In genomic region chr5:139904566-139905400, GRCh38 we compare ENCODE assay signal across 9 cellular contexts.
A peak's percentile ranks its signal among the peaks of the same experiment; 100 is the strongest.
DNase-seq lines count a peak whose midpoint lies in the region; ATAC-seq and TF ChIP-seq lines count a peak whose summit lies in the region.
"Had no signal": no experiment of that assay in that cellular context is flagged by ENCODE, and none has a peak within 500 bp of the region (broad histone marks: within the 10 kb centered on the region; RNA-seq: fewer than 3 reads in every experiment).

No MANE protein-coding gene starts in this region.

- H3K27me3 ChIP-seq in GM23248 (replicated peaks; ENCODE audit: insufficient read depth) (peaks cover 80% of the 10 kb centered on the region), adipocyte (replicated peaks; ENCODE audit: control insufficient read depth, insufficient read depth, low read length) (peaks cover 41% of the 10 kb centered on the region)

- H3K4me2 ChIP-seq in GM23248 (ENCODE audit: unreplicated experiment), result no peak overlapping the region

- no peak for DNase-seq in GM23248
- peak; percentile 3 for DNase-seq in adipocyte (ENCODE audit: low read depth)
- peak; percentile 79 for DNase-seq in iPS-NIHi7 (ENCODE audit: extremely low spot score)
- no peak for DNase-seq in stimulated activated effector memory CD8-positive, alpha-beta T cell treated with anti-CD3 and anti-CD28 coated beads, Interleukin-12 subunit alpha, Interleukin-12 subunit beta, amount 100 ng/mL, for 72 hours (ENCODE audit: low spot score in 2 of 2)
- DNase-seq in chondrocyte (ENCODE audit: low spot score), result no peak
- no peak for DNase-seq in NOMO-1 treated with dmso at 0.1 percent for 144 hours (lab: John Stamatoyannopoulos, UW; ENCODE audit: unreplicated experiment)

- no peak overlapping the region for H2AFZ ChIP-seq in GM23248

- WGBS in GM23248 (ENCODE audit: low coverage in 1 of 2, low lambda C conversion rate in 2 of 2, missing lambda C conversion rate in 2 of 2), 2 experiments, result 11 to 13% methylated on average over 21 to 28 of the region's 34 CpGs

- H3K9me3 Mint-ChIP-seq in stimulated activated effector memory CD8-positive, alpha-beta T cell treated with anti-CD3 and anti-CD28 coated beads, Interleukin-12 subunit alpha, Interleukin-12 subunit beta, amount 100 ng/mL, for 72 hours, result no peaks in the 10 kb centered on the region
- H3K9me3 Mint-ChIP-seq in activated T-helper 17 cell treated with anti-CD3 and anti-CD28 coated beads, Interleukin-2, amount 50 U/mL, for 72 hours, result no peaks in the 10 kb centered on the region
- H3K9me3 Mint-ChIP-seq in chondrocyte (ENCODE audit: low read depth), result no peaks in the 10 kb centered on the region
- H3K9me3 Mint-ChIP-seq: activated naive CD4-positive, alpha-beta T cell treated with anti-CD3 and anti-CD28 coated beads, Interleukin-2, amount 50 U/mL, for 24 hours had no signal

- TF ChIP-seq CTCF in chondrocyte (IDR thresholded peaks at IDR 0.05), result no peak

- H3K9ac ChIP-seq in GM23248, result no peak overlapping the region
- no peak overlapping the region for H3K9ac ChIP-seq in adipocyte (ENCODE audit: low read length)

- no peak overlapping the region for H3K27ac ChIP-seq in GM23248

- peaks cover 6% of the 10 kb centered on the region for H3K4me1 Mint-ChIP-seq in stimulated activated effector memory CD8-positive, alpha-beta T cell treated with anti-CD3 and anti-CD28 coated beads, Interleukin-12 subunit alpha, Interleukin-12 subunit beta, amount 100 ng/mL, for 72 hours
- H3K4me1 Mint-ChIP-seq in activated T-helper 17 cell treated with anti-CD3 and anti-CD28 coated beads, Interleukin-2, amount 50 U/mL, for 72 hours, result no peaks in the 10 kb centered on the region
- peaks cover 7% of the 10 kb centered on the region for H3K4me1 Mint-ChIP-seq in chondrocyte (ENCODE audit: low read depth)

- peaks cover 31% of the 10 kb centered on the region for H3K27me3 Mint-ChIP-seq in activated T-helper 17 cell treated with anti-CD3 and anti-CD28 coated beads, Interleukin-2, amount 50 U/mL, for 72 hours
- peaks cover 40% of the 10 kb centered on the region for H3K27me3 Mint-ChIP-seq in chondrocyte (ENCODE audit: low read depth)

- ATAC-seq in stimulated activated effector memory CD8-positive, alpha-beta T cell treated with anti-CD3 and anti-CD28 coated beads, Interleukin-12 subunit alpha, Interleukin-12 subunit beta, amount 100 ng/mL, for 72 hours, result no peak
- ATAC-seq in GM18511 (IDR thresholded peaks at IDR 0.05; ENCODE audit: unreplicated experiment), result no peak
- no peak for ATAC-seq in activated T-helper 17 cell treated with anti-CD3 and anti-CD28 coated beads, Interleukin-2, amount 50 U/mL, for 72 hours (replicated peaks)

- H3K4me3 ChIP-seq in GM23248 (peak overlapping the region; percentile 45), adipocyte (ENCODE audit: low read length) (peak overlapping the region; percentile 74)

- no peaks in the 10 kb centered on the region for H3F3A ChIP-seq in GM23248 (ENCODE audit: insufficient read depth)

- H3K9me3 ChIP-seq in GM23248 (ENCODE audit: low read depth) (no peaks in the 10 kb centered on the region), adipocyte (ENCODE audit: control insufficient read depth, low read length) (no peaks in the 10 kb centered on the region)

- H4K20me1 ChIP-seq in GM23248 (ENCODE audit: insufficient read depth), result no peaks in the 10 kb centered on the region

- H3K4me1 ChIP-seq in GM23248 (ENCODE audit: insufficient read depth) (no peaks in the 10 kb centered on the region), adipocyte (ENCODE audit: control insufficient read depth, insufficient read depth, low read length) (peaks cover 25% of the 10 kb centered on the region)

- H3K9me2 ChIP-seq in GM23248 (ENCODE audit: insufficient read depth), result no peaks in the 10 kb centered on the region

- no peaks in the 10 kb centered on the region for H3K36me3 ChIP-seq in GM23248 (ENCODE audit: low read depth)
- H3K36me3 ChIP-seq in adipocyte (ENCODE audit: control insufficient read depth, insufficient read depth, low read length, severe bottlenecking), result no peaks in the 10 kb centered on the region

- H3K79me2 ChIP-seq in GM23248 (ENCODE audit: insufficient read depth), result no peaks in the 10 kb centered on the region

- H3K27ac Mint-ChIP-seq in stimulated activated effector memory CD8-positive, alpha-beta T cell treated with anti-CD3 and anti-CD28 coated beads, Interleukin-12 subunit alpha, Interleukin-12 subunit beta, amount 100 ng/mL, for 72 hours, result no peak overlapping the region
- no peak overlapping the region for H3K27ac Mint-ChIP-seq in activated T-helper 17 cell treated with anti-CD3 and anti-CD28 coated beads, Interleukin-2, amount 50 U/mL, for 72 hours
- H3K27ac Mint-ChIP-seq in chondrocyte (ENCODE audit: unreplicated experiment), result no peak overlapping the region
- H3K27ac Mint-ChIP-seq: activated naive CD4-positive, alpha-beta T cell treated with anti-CD3 and anti-CD28 coated beads, Interleukin-2, amount 50 U/mL, for 24 hours had no signal

- in situ Hi-C loops in GM23248 (cut with MboI), result no loop called here

- peak overlapping the region; percentile 53 for H3K4me3 Mint-ChIP-seq in stimulated activated effector memory CD8-positive, alpha-beta T cell treated with anti-CD3 and anti-CD28 coated beads, Interleukin-12 subunit alpha, Interleukin-12 subunit beta, amount 100 ng/mL, for 72 hours
- no peak overlapping the region for H3K4me3 Mint-ChIP-seq in activated T-helper 17 cell treated with anti-CD3 and anti-CD28 coated beads, Interleukin-2, amount 50 U/mL, for 72 hours
- H3K4me3 Mint-ChIP-seq in chondrocyte (ENCODE audit: unreplicated experiment), result no peak overlapping the region
- H3K4me3 Mint-ChIP-seq: activated naive CD4-positive, alpha-beta T cell treated with anti-CD3 and anti-CD28 coated beads, Interleukin-2, amount 50 U/mL, for 24 hours had no signal

- no peaks in the 10 kb centered on the region for H3K36me3 Mint-ChIP-seq in stimulated activated effector memory CD8-positive, alpha-beta T cell treated with anti-CD3 and anti-CD28 coated beads, Interleukin-12 subunit alpha, Interleukin-12 subunit beta, amount 100 ng/mL, for 72 hours
- H3K36me3 Mint-ChIP-seq in activated T-helper 17 cell treated with anti-CD3 and anti-CD28 coated beads, Interleukin-2, amount 50 U/mL, for 72 hours (ENCODE audit: low read depth), result no peaks in the 10 kb centered on the region
- no peaks in the 10 kb centered on the region for H3K36me3 Mint-ChIP-seq in chondrocyte (ENCODE audit: low read depth)
- H3K36me3 Mint-ChIP-seq: activated naive CD4-positive, alpha-beta T cell treated with anti-CD3 and anti-CD28 coated beads, Interleukin-2, amount 50 U/mL, for 24 hours had no signal

Comparison
In these comparisons a context has a peak if more than half of its experiments do, and no peak if none do; other contexts are left out.
1. DNase-seq: peak in adipocyte (single experiment) and iPS-NIHi7 (single experiment); none in GM23248 (single experiment), stimulated activated effector memory CD8-positive, alpha-beta T cell treated with anti-CD3 and anti-CD28 coated beads, Interleukin-12 subunit alpha, Interleukin-12 subunit beta, amount 100 ng/mL, for 72 hours (0 of 2), chondrocyte (single experiment) and NOMO-1 treated with dmso at 0.1 percent for 144 hours (single experiment).